In the genomic region with DNA sequence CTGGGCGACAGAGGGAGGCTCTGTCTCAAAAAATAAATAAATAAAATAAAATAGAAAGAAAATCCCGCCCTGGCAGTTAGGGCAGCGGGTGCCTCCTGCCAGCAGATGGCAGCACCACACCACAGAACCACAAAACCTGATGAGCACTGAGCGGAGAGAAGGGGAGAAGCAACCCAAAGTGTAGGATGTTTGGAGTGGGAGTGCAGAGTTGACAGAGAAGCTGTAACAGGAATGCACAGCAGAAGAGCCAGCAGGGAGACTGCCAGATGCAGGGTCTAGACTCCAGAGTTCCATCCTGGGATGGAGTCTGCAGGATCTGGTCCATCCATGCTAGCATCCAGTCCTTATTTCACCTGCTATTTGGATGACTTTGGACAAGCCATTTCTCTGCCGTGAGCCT, we compare ENCODE assay signal across 8 cellular contexts. TPM values are rescaled to one million over a fixed set of nuclear protein-coding genes. Genes with fewer than 3 reads are reported as not detected.
A peak's percentile ranks its signal among the peaks of the same experiment; 100 is the strongest.
DNase-seq lines count a peak whose midpoint lies in the region; ATAC-seq and TF ChIP-seq lines count a peak whose summit lies in the region.

No MANE protein-coding gene starts in this region.

- DNase-seq in CD1c-positive myeloid dendritic cell (ENCODE audit: extremely low spot score) (peak; percentile 84), GM20000 (ENCODE audit: low spot score) (peak; percentile 69), NCI-H2107 treated with DMSO at 0.1 percent for 48 hours (lab: John Stamatoyannopoulos, UW; ENCODE audit: unreplicated experiment) (peak; percentile 61), chondrocyte (ENCODE audit: low spot score) (no peak)
- peak; percentile 31 to 45 for DNase-seq in activated CD4-positive, alpha-beta T cell treated with anti-CD3 and anti-CD28 coated beads for 24 hours (ENCODE audit: low read depth in 2 of 2)
- DNase-seq in stimulated activated CD8-positive, alpha-beta memory T cell treated with anti-CD3 and anti-CD28 coated beads, Interleukin-15, amount 100 ng/mL, for 1 hour (ENCODE audit: low read depth): peak; percentile 18

- H3K4me1 ChIP-seq in liver (ENCODE audit: control insufficient read depth in 4 of 4, insufficient read depth in 4 of 4, low read length in 3 of 4): peaks cover 4 to 12% (median 10%) of the 10 kb centered on the region in 4 donors

- H3K27ac ChIP-seq in liver (ENCODE audit: low read depth in 1 of 2, low read length in 2 of 2): no peak overlapping the region

- WGBS in liver: 10% methylated on average over 5 of the region's 5 CpGs

- H3K4me3 ChIP-seq in liver (ENCODE audit: low read depth in 1 of 3, low read length in 3 of 3): no peak overlapping the region

- no peaks in the 10 kb centered on the region for H3K9me3 Mint-ChIP-seq in chondrocyte (ENCODE audit: low read depth)

- H3K27me3 Mint-ChIP-seq in chondrocyte (ENCODE audit: low read depth): peaks cover 33% of the 10 kb centered on the region

- peak; percentile 93 to 94 for TF ChIP-seq RAD21 in liver (IDR thresholded peaks at IDR 0.05)

- TF ChIP-seq CTCF in GM20000 (IDR thresholded peaks at IDR 0.05; ENCODE audit: extremely low read depth, missing control alignments) (peak; percentile 66), chondrocyte (IDR thresholded peaks at IDR 0.05) (peak; percentile 99), liver (IDR thresholded peaks at IDR 0.05; ENCODE audit: low read depth, low read length, missing input control) (peak; percentile 91)

- peaks cover 22% of the 10 kb centered on the region for H3K4me1 Mint-ChIP-seq in chondrocyte (ENCODE audit: low read depth)

- no peaks in the 10 kb centered on the region for H3K36me3 ChIP-seq in liver (ENCODE audit: control insufficient read depth in 4 of 4, insufficient read depth in 3 of 4, low read depth in 1 of 4, low read length in 3 of 4)

- H3K27me3 ChIP-seq in liver (ENCODE audit: control insufficient read depth in 4 of 4, insufficient read depth in 4 of 4, low read length in 3 of 4): no peaks in the 10 kb centered on the region

- H3K36me3 Mint-ChIP-seq in chondrocyte (ENCODE audit: low read depth): no peaks in the 10 kb centered on the region

- no peak overlapping the region for H3K9ac ChIP-seq in liver (ENCODE audit: low read depth in 1 of 2, low read length in 2 of 2)

- H3K9me3 ChIP-seq in liver (ENCODE audit: control insufficient read depth in 4 of 4, low read length in 3 of 4): peaks cover 0 to 3% (median 0%) of the 10 kb centered on the region in 4 donors

- no peak overlapping the region for H3K27ac Mint-ChIP-seq in chondrocyte (ENCODE audit: unreplicated experiment)

- no peak overlapping the region for H3K4me3 Mint-ChIP-seq in chondrocyte (ENCODE audit: unreplicated experiment)

- no peak for ATAC-seq in GM19023 (IDR thresholded peaks at IDR 0.05; ENCODE audit: unreplicated experiment)

TF ChIP-seq in liver, 16 proteins besides CTCF, POLR2A, EP300 and RAD21:
- TF ChIP-seq, protein P1, sequence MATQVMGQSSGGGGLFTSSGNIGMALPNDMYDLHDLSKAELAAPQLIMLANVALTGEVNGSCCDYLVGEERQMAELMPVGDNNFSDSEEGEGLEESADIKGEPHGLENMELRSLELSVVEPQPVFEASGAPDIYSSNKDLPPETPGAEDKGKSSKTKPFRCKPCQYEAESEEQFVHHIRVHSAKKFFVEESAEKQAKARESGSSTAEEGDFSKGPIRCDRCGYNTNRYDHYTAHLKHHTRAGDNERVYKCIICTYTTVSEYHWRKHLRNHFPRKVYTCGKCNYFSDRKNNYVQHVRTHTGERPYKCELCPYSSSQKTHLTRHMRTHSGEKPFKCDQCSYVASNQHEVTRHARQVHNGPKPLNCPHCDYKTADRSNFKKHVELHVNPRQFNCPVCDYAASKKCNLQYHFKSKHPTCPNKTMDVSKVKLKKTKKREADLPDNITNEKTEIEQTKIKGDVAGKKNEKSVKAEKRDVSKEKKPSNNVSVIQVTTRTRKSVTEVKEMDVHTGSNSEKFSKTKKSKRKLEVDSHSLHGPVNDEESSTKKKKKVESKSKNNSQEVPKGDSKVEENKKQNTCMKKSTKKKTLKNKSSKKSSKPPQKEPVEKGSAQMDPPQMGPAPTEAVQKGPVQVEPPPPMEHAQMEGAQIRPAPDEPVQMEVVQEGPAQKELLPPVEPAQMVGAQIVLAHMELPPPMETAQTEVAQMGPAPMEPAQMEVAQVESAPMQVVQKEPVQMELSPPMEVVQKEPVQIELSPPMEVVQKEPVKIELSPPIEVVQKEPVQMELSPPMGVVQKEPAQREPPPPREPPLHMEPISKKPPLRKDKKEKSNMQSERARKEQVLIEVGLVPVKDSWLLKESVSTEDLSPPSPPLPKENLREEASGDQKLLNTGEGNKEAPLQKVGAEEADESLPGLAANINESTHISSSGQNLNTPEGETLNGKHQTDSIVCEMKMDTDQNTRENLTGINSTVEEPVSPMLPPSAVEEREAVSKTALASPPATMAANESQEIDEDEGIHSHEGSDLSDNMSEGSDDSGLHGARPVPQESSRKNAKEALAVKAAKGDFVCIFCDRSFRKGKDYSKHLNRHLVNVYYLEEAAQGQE (IDR thresholded peaks at IDR 0.05): no peak
- TF ChIP-seq GABPA (IDR thresholded peaks at IDR 0.05 in 1 of 2, conservative IDR thresholded peaks at IDR 0.05 in 1 of 2) (no peak), JUND (IDR thresholded peaks at IDR 0.05) (no peak), SP1 (IDR thresholded peaks at IDR 0.05) (no peak), HNF4G (IDR thresholded peaks at IDR 0.05) (no peak)
- TF ChIP-seq, protein P2, sequence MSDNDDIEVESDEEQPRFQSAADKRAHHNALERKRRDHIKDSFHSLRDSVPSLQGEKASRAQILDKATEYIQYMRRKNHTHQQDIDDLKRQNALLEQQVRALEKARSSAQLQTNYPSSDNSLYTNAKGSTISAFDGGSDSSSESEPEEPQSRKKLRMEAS (IDR thresholded peaks at IDR 0.05): no peak

RNA-seq across cellular contexts. Expression of a gene that starts 29.7 kb away (rescaled TPM):
- total RNA-seq in chondrocyte (159 to 166 TPM (median 165 TPM) in 3 replicates), liver (1 to 10 TPM; 3.6 to 6.0 TPM)
- polyA plus RNA-seq in liver: 1 to 10 TPM in 1 of 2 donors, under 1 TPM in 1; 0.82 to 2.6 TPM

Comparison
In these comparisons a context has a peak if more than half of its experiments do, and no peak if none do; other contexts are left out.
1. RNA of a gene that starts 29.7 kb away (total RNA-seq): 159 to 166 TPM in chondrocyte; 3.6 to 6.0 TPM in liver; every median in the first group is over 10 times any median in the second.
2. Peak in every context shown above with its lines, with median percentiles within 50 percentile points of each other: CTCF ChIP-seq.